Comparison of ENCODE assay signal across 8 cellular contexts in the genomic region with DNA sequence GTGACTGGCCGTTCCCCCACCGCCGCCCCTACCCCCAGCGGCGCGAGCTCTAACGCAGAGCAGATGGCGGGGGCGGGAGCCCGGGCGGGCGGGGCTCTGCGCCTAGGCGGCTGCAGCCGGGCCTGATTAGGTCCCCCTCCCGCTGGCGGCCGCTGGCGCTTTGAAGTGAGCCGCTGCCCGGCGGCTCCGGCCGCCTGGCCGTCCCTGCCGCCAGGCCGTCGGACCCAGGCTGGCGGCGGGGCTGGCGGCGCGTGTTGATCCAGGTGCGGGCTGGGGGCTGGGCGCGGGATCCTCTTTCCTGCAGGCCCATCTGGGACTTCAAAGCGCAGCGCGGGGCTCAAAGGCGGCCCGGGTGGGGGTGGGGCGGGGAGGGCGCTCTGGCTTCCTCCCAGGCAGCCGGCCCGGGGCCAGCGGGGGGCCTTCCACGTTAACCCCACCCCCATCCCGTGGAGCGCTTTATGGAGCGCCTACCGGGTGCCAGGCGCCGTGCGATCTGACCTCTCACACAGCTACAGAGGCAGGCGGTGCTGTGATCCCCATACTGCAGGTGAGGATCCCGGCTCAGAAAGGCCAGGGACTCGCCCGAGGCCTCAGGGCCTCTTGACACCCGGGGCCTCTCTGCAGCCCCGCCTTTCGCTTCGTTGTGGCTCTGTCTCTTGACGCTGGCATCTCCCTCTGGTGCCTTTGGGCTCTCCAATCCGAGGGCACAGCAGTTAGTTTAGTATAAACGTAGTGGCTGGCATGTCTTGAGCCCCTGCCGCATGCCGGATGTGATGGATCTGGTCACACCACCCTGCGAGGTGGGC.
A peak's percentile ranks its signal among the peaks of the same experiment; 100 is the strongest.
DNase-seq lines count a peak whose midpoint lies in the region; ATAC-seq and TF ChIP-seq lines count a peak whose summit lies in the region.

No MANE protein-coding gene starts in this region.

- TF ChIP-seq CTCF in SK-N-SH (IDR thresholded peaks at IDR 0.05), result no peak
- no peak for TF ChIP-seq CTCF in glutamatergic neuron (IDR thresholded peaks at IDR 0.05; ENCODE audit: partially characterized antibody, unreplicated experiment)
- TF ChIP-seq CTCF in gastrocnemius medialis (IDR thresholded peaks at IDR 0.05 in 4 of 5, conservative IDR thresholded peaks at IDR 0.05 in 1 of 5), result no peak

- no peak; a peak in 1 of 4 replicates for TF ChIP-seq EP300 in SK-N-SH (IDR thresholded peaks at IDR 0.05; ENCODE audit: borderline replicate concordance in 1 of 2, low read depth in 1 of 2, low read length in 1 of 2)

- peak overlapping the region; percentile 84 for H3K27ac Mint-ChIP-seq in glutamatergic neuron (ENCODE audit: unreplicated experiment)

- peaks cover 12% of the 10 kb centered on the region for H3K9me3 Mint-ChIP-seq in glutamatergic neuron (ENCODE audit: unreplicated experiment)

- H3K79me2 ChIP-seq in SK-N-SH (ENCODE audit: insufficient read depth), result no peaks in the 10 kb centered on the region

- H3K9me3 ChIP-seq in SK-N-SH (no peaks in the 10 kb centered on the region), gastrocnemius medialis (no peaks in the 10 kb centered on the region)

- H3K4me3 Mint-ChIP-seq in glutamatergic neuron (ENCODE audit: unreplicated experiment), result peak overlapping the region; percentile 78

- intact Hi-C loops in gastrocnemius medialis (cut with DNase I; ENCODE audit: low total_unique reads), result no loop called here

- peaks cover 15% of the 10 kb centered on the region for H3K4me1 Mint-ChIP-seq in glutamatergic neuron (ENCODE audit: low read depth, unreplicated experiment)

- no peaks in the 10 kb centered on the region for H3K36me3 Mint-ChIP-seq in glutamatergic neuron (ENCODE audit: unreplicated experiment)

- POLR2A ChIA-PET in SK-N-SH (lab: Yijun Ruan, JAX), result interaction anchor here (1.0 to 1.6 kb wide), 3 partner anchors 38 to 78 kb away, joined by 3 to 6 read pairs (median 4); no protein-coding TSS in a partner anchor

- in situ Hi-C loops in gastrocnemius medialis (cut with MboI; ENCODE audit: low sequenced_read_pairs in 4 of 4), result no loop called here

- peak; percentile 51 for ATAC-seq in GM18505 (IDR thresholded peaks at IDR 0.05; ENCODE audit: unreplicated experiment)
- no peak for ATAC-seq in gastrocnemius medialis
- ATAC-seq in HG03457 (IDR thresholded peaks at IDR 0.05; ENCODE audit: unreplicated experiment), result no peak
- no peak for ATAC-seq in HG03520 (IDR thresholded peaks at IDR 0.05; ENCODE audit: unreplicated experiment)
- no peak for ATAC-seq in GM19397 (IDR thresholded peaks at IDR 0.05; ENCODE audit: unreplicated experiment)

- no peak overlapping the region for H3K9ac ChIP-seq in SK-N-SH

- DNase-seq in AG08395 (ENCODE audit: low spot score), result peak; percentile 22
- peak; percentile 94 for DNase-seq in SK-N-SH
- DNase-seq in glutamatergic neuron, result peak; percentile 71
- no peak for DNase-seq in gastrocnemius medialis

- H3K4me3 ChIP-seq in SK-N-SH (ENCODE audit: low read depth in 2 of 2, low read length in 1 of 2), result peak overlapping the region in 1 of 2 experiments; percentile 31; a peak in 2 of 4 replicates
- peak overlapping the region in 3 of 4 donors; percentile 11 to 17 (median 13) for H3K4me3 ChIP-seq in gastrocnemius medialis

- CTCF ChIA-PET in SK-N-SH (lab: Yijun Ruan, JAX), result interaction anchor here (0.7 to 2.0 kb wide), 3 partner anchors 12 to 197 kb away, joined by 4 to 5 read pairs (median 4); no protein-coding TSS in a partner anchor

- TF ChIP-seq RAD21 in SK-N-SH (IDR thresholded peaks at IDR 0.05; ENCODE audit: low read length), result 0 out of 2 replicates have a peak, but pooled peaks have one; percentile 0

- H2AFZ ChIP-seq in SK-N-SH (ENCODE audit: low read depth), result no peak overlapping the region

- H3K27ac ChIP-seq in SK-N-SH (ENCODE audit: low read depth in 2 of 2, low read length in 1 of 2) (peak overlapping the region in 1 of 2 experiments; percentile 91; a peak in 2 of 4 replicates), gastrocnemius medialis (no peak overlapping the region)

- H3K4me2 ChIP-seq in SK-N-SH, result peak overlapping the region; percentile 41; the same call in 1 of the 2 replicates

- 52% methylated on average over 9 of the region's 68 CpGs for WGBS in SK-N-SH (ENCODE audit: low lambda C conversion rate)

- no peak for TF ChIP-seq POLR2A in GM18505 (IDR thresholded peaks at IDR 0.05; ENCODE audit: borderline replicate concordance, extremely low read depth, insufficient read depth, insufficient read length)
- TF ChIP-seq POLR2A in gastrocnemius medialis (IDR thresholded peaks at IDR 0.05), result no peak

- no peaks in the 10 kb centered on the region for H4K20me1 ChIP-seq in SK-N-SH (ENCODE audit: insufficient read depth)

- H3K9me2 ChIP-seq in SK-N-SH, result no peaks in the 10 kb centered on the region

- H3K27me3 Mint-ChIP-seq in glutamatergic neuron (ENCODE audit: unreplicated experiment), result peaks cover 13% of the 10 kb centered on the region

- H3K27me3 ChIP-seq in SK-N-SH (ENCODE audit: insufficient read depth), result peaks cover 5% of the 10 kb centered on the region; the same call in 1 of the 2 replicates
- peaks cover 10 to 29% (median 26%) of the 10 kb centered on the region in 3 donors for H3K27me3 ChIP-seq in gastrocnemius medialis

- H3K36me3 ChIP-seq in SK-N-SH (replicated peaks in 1 of 2; ENCODE audit: control insufficient read depth in 1 of 2, insufficient read depth in 2 of 2, low read length in 1 of 2) (no peaks in the 10 kb centered on the region), gastrocnemius medialis (no peaks in the 10 kb centered on the region)

- H3K4me1 ChIP-seq in SK-N-SH (ENCODE audit: control insufficient read depth in 1 of 2, insufficient read depth in 2 of 2, low read depth in 1 of 2, low read length in 1 of 2), result peaks cover 0 to 31% of the 10 kb centered on the region in 2 experiments; a peak in 2 of 4 replicates
- H3K4me1 ChIP-seq in gastrocnemius medialis, result peaks cover 0 to 3% of the 10 kb centered on the region in 2 donors

- H3F3A ChIP-seq in SK-N-SH (replicated peaks; ENCODE audit: insufficient read depth), result no peaks in the 10 kb centered on the region

TF ChIP-seq in SK-N-SH, 30 proteins besides CTCF, POLR2A, EP300 and RAD21:
- no peak for TF ChIP-seq JUND (IDR thresholded peaks at IDR 0.05)
- TF ChIP-seq GABPA (IDR thresholded peaks at IDR 0.05; ENCODE audit: low read depth), result no peak
- peak; percentile 55 for TF ChIP-seq CHD2 (IDR thresholded peaks at IDR 0.05; ENCODE audit: low read length, partially characterized antibody)
- TF ChIP-seq NFIC (IDR thresholded peaks at IDR 0.05; ENCODE audit: borderline replicate concordance), result no peak
- TF ChIP-seq FOSL2 (IDR thresholded peaks at IDR 0.05; ENCODE audit: borderline replicate concordance, low read depth), result no peak
- no peak for TF ChIP-seq SIN3A (IDR thresholded peaks at IDR 0.05; ENCODE audit: borderline replicate concordance, low read depth, low read length)

Comparison
In these comparisons a context has a peak if more than half of its experiments do, and no peak if none do; other contexts are left out.
1. DNase-seq: peak in AG08395 (single experiment), SK-N-SH (single experiment) and glutamatergic neuron (single experiment); none in gastrocnemius medialis (0 of 2).